In genomic region chr17:77320501-77321256, GRCh38 we compare ENCODE assay signal across 8 cellular contexts.
A peak's percentile ranks its signal among the peaks of the same experiment; 100 is the strongest.
DNase-seq lines count a peak whose midpoint lies in the region; ATAC-seq and TF ChIP-seq lines count a peak whose summit lies in the region.

No MANE protein-coding gene starts in this region.

- H3K36me3 ChIP-seq in MG63, result peaks cover 51% of the 10 kb centered on the region
- H3K36me3 ChIP-seq in muscle layer of duodenum (ENCODE audit: control insufficient read depth in 1 of 2, insufficient read depth in 2 of 2, low read length in 2 of 2), result peaks cover 0 to 6% of the 10 kb centered on the region in 2 donors

- peaks cover 23 to 42% of the 10 kb centered on the region in 2 donors for H3K4me1 ChIP-seq in muscle layer of duodenum (ENCODE audit: control insufficient read depth in 1 of 2, insufficient read depth in 2 of 2, low read length in 2 of 2)

- H3K9me3 Mint-ChIP-seq in brain, result peaks cover 0 to 5% (median 0%) of the 10 kb centered on the region in 5 experiments

- ATAC-seq in HG03280 (IDR thresholded peaks at IDR 0.05; ENCODE audit: unreplicated experiment), result no peak
- ATAC-seq in HG02981 (IDR thresholded peaks at IDR 0.05; ENCODE audit: unreplicated experiment), result no peak
- no peak for ATAC-seq in GM19324 (IDR thresholded peaks at IDR 0.05; ENCODE audit: low FRiP score, unreplicated experiment)

- H3K4me3 ChIP-seq in GM08714 (ENCODE audit: low read length), result peak overlapping the region; percentile 72
- H3K4me3 ChIP-seq in MG63, result peak overlapping the region; percentile 63
- H3K4me3 ChIP-seq in muscle layer of duodenum (ENCODE audit: low read depth in 1 of 2, low read length in 2 of 2), result peak overlapping the region; percentile 62 to 70

- H3K9me3 ChIP-seq in MG63 (no peaks in the 10 kb centered on the region), muscle layer of duodenum (ENCODE audit: control insufficient read depth in 1 of 2, low read length in 2 of 2) (no peaks in the 10 kb centered on the region)

- H3K36me3 Mint-ChIP-seq in brain, result no peaks in the 10 kb centered on the region

- H3K27ac ChIP-seq in muscle layer of duodenum (ENCODE audit: low read length), result peak overlapping the region; percentile 96

- H3K4me1 Mint-ChIP-seq in brain, result peaks cover 71% of the 10 kb centered on the region

- DNase-seq in MG63 (peak; percentile 85), NCI-H1436 (lab: John Stamatoyannopoulos, UW) (no peak)

- no peak for TF ChIP-seq CTCF in brain (conservative IDR thresholded peaks at IDR 0.05)

- H3K27ac Mint-ChIP-seq in brain, result peak overlapping the region in 3 of 5 experiments; percentile 6 to 71 (median 62)

- H3K27me3 Mint-ChIP-seq in brain, result peaks cover 3% of the 10 kb centered on the region

- H3K4me3 Mint-ChIP-seq in brain, result peak overlapping the region in 3 of 5 experiments; percentile 31 to 53 (median 51)

- no peaks in the 10 kb centered on the region for H3K27me3 ChIP-seq in MG63
- no peaks in the 10 kb centered on the region for H3K27me3 ChIP-seq in muscle layer of duodenum (ENCODE audit: low read depth, low read length)
